In the genomic region with DNA sequence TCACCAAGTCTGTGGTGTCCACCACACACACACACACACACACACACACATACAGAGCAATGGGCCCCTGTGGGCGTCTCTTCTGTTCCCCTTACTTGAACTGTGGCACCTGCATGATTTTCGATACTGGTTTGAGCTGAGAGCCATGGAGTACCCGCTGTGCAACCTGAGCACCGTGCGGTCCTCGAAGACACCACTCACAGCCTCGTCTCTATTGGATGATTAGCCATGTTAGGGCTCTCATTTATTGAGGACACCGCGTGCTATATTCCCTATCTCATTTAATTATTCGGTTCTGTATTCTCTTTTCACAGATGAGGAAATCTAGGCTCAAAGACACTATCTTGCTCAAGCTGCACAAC, we compare ENCODE assay signal across 1 cellular context.
TF ChIP-seq lines count a peak whose summit lies in the region.

No MANE protein-coding gene starts in this region.

TF ChIP-seq in GM23338, 12 proteins besides CTCF, POLR2A, EP300 and RAD21 (continued from another document):
- TF ChIP-seq, protein P1, sequence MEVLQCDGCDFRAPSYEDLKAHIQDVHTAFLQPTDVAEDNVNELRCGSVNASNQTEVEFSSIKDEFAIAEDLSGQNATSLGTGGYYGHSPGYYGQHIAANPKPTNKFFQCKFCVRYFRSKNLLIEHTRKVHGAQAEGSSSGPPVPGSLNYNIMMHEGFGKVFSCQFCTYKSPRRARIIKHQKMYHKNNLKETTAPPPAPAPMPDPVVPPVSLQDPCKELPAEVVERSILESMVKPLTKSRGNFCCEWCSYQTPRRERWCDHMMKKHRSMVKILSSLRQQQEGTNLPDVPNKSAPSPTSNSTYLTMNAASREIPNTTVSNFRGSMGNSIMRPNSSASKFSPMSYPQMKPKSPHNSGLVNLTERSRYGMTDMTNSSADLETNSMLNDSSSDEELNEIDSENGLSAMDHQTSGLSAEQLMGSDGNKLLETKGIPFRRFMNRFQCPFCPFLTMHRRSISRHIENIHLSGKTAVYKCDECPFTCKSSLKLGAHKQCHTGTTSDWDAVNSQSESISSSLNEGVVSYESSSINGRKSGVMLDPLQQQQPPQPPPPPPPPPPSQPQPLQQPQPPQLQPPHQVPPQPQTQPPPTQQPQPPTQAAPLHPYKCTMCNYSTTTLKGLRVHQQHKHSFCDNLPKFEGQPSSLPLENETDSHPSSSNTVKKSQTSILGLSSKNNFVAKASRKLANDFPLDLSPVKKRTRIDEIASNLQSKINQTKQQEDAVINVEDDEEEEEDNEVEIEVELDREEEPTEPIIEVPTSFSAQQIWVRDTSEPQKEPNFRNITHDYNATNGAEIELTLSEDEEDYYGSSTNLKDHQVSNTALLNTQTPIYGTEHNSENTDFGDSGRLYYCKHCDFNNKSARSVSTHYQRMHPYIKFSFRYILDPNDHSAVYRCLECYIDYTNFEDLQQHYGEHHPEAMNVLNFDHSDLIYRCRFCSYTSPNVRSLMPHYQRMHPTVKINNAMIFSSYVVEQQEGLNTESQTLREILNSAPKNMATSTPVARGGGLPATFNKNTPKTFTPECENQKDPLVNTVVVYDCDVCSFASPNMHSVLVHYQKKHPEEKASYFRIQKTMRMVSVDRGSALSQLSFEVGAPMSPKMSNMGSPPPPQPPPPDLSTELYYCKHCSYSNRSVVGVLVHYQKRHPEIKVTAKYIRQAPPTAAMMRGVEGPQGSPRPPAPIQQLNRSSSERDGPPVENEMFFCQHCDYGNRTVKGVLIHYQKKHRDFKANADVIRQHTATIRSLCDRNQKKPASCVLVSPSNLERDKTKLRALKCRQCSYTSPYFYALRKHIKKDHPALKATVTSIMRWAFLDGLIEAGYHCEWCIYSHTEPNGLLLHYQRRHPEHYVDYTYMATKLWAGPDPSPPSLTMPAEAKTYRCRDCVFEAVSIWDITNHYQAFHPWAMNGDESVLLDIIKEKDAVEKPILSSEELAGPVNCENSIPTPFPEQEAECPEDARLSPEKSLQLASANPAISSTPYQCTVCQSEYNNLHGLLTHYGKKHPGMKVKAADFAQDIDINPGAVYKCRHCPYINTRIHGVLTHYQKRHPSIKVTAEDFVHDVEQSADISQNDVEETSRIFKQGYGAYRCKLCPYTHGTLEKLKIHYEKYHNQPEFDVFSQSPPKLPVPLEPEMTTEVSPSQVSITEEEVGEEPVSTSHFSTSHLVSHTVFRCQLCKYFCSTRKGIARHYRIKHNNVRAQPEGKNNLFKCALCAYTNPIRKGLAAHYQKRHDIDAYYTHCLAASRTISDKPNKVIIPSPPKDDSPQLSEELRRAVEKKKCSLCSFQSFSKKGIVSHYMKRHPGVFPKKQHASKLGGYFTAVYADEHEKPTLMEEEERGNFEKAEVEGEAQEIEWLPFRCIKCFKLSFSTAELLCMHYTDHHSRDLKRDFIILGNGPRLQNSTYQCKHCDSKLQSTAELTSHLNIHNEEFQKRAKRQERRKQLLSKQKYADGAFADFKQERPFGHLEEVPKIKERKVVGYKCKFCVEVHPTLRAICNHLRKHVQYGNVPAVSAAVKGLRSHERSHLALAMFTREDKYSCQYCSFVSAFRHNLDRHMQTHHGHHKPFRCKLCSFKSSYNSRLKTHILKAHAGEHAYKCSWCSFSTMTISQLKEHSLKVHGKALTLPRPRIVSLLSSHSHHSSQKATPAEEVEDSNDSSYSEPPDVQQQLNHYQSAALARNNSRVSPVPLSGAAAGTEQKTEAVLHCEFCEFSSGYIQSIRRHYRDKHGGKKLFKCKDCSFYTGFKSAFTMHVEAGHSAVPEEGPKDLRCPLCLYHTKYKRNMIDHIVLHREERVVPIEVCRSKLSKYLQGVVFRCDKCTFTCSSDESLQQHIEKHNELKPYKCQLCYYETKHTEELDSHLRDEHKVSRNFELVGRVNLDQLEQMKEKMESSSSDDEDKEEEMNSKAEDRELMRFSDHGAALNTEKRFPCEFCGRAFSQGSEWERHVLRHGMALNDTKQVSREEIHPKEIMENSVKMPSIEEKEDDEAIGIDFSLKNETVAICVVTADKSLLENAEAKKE (CRISPR knock-in tag; IDR thresholded peaks at IDR 0.05): no peak
- TF ChIP-seq POLR2AphosphoS5 (IDR thresholded peaks at IDR 0.05; ENCODE audit: low read depth): no peak
TF ChIP-seq in GM23338: peak in this region for 0.
